Comparison of ENCODE assay signal across 9 cellular contexts in genomic region chr21:43193651-43194302, GRCh38. TPM values are rescaled to one million over a fixed set of nuclear protein-coding genes. Genes with fewer than 3 reads are reported as not detected.
A peak's percentile ranks its signal among the peaks of the same experiment; 100 is the strongest.
DNase-seq lines count a peak whose midpoint lies in the region; ATAC-seq and TF ChIP-seq lines count a peak whose summit lies in the region.
"Had no signal": no experiment of that assay in that cellular context is flagged by ENCODE, and none has a peak within 500 bp of the region (broad histone marks: within the 10 kb centered on the region; RNA-seq: fewer than 3 reads in every experiment).

No MANE protein-coding gene starts in this region.

- no peaks in the 10 kb centered on the region for H3K36me3 ChIP-seq in brain microvascular endothelial cell (replicated peaks)
- no peaks in the 10 kb centered on the region for H3K36me3 ChIP-seq in stomach

- TF ChIP-seq CTCF in AG10803 (conservative IDR thresholded peaks at IDR 0.05; ENCODE audit: low read length) = no peak
- no peak for TF ChIP-seq CTCF in brain microvascular endothelial cell (IDR thresholded peaks at IDR 0.05; ENCODE audit: low read depth, low read length, missing control alignments)
- TF ChIP-seq CTCF in stomach (IDR thresholded peaks at IDR 0.05) = no peak

- no peak overlapping the region for H3K4me3 Mint-ChIP-seq in memory B cell

- TF ChIP-seq EP300 in stomach (IDR thresholded peaks at IDR 0.05) = no peak

- TF ChIP-seq POLR2A in stomach (IDR thresholded peaks at IDR 0.05) = no peak

- H3K9me3 Mint-ChIP-seq in memory B cell = peaks cover 8% of the 10 kb centered on the region

- intact Hi-C loops in stomach (cut with DNase I; ENCODE audit: low total_unique reads) = no loop called here

- peak; percentile 27 for ATAC-seq in memory B cell (ENCODE audit: low read depth)
- no peak for ATAC-seq in GM21360 (IDR thresholded peaks at IDR 0.05; ENCODE audit: unreplicated experiment)

- DNase-seq in AG10803 (ENCODE audit: low read depth) (peak; percentile 75), LHCN-M2 (ENCODE audit: low read depth) (peak; percentile 94), brain microvascular endothelial cell (peak; percentile 89), memory B cell (ENCODE audit: low spot score in 2 of 2) (peak in 1 of 2 donors; percentile 9), stomach (no peak), NCI-H1930 (lab: John Stamatoyannopoulos, UW) (no peak), middle frontal gyrus (ENCODE audit: extremely low spot score, low spot score) (no peak)

- H3K27ac Mint-ChIP-seq in memory B cell = no peak overlapping the region

- H3K4me1 ChIP-seq in stomach = peaks cover 9 to 27% (median 17%) of the 10 kb centered on the region in 4 donors

- 56 to 80% (median 72%) methylated on average over 10 to 19 of the region's 19 CpGs for WGBS in stomach, 5 donors

- peaks cover 19% of the 10 kb centered on the region for H3K27me3 Mint-ChIP-seq in memory B cell

- peaks cover 25% of the 10 kb centered on the region for H3K4me1 Mint-ChIP-seq in memory B cell

- peaks cover 8% of the 10 kb centered on the region for H3K36me3 Mint-ChIP-seq in memory B cell

- in situ Hi-C loops in brain microvascular endothelial cell (cut with HindIII; ENCODE audit: low pct_ligation_motif_present, low sequenced_read_pairs) = no loop called here

- H3K4me3 ChIP-seq in AG10803 (ENCODE audit: low read length) (no peak overlapping the region), brain microvascular endothelial cell (ENCODE audit: low read depth, low read length) (no peak overlapping the region), stomach (no peak overlapping the region)

- no peaks in the 10 kb centered on the region for H3K9me3 ChIP-seq in stomach

- H3K27ac ChIP-seq in brain microvascular endothelial cell (peak overlapping the region; percentile 74), stomach (no peak overlapping the region)
- H3K27ac ChIP-seq: VCaP had no signal

- H3K27me3 ChIP-seq in brain microvascular endothelial cell (replicated peaks) (no peaks in the 10 kb centered on the region), stomach (peaks cover 0 to 38% (median 0%) of the 10 kb centered on the region in 3 donors)

RNA-seq across cellular contexts. Expression of gene CRYAA, which starts 25.0 kb away (rescaled TPM):
- total RNA-seq in LHCN-M2 (2014; rRNA removed) (not detected in 2 replicates), stomach (not detected)
- polyA plus RNA-seq in LHCN-M2 (2012) = not detected
- not detected for polyA plus RNA-seq in stomach

Comparison
In these comparisons a context has a peak if more than half of its experiments do, and no peak if none do; other contexts are left out.
1. DNase-seq: peak in AG10803 (single experiment), LHCN-M2 (single experiment) and brain microvascular endothelial cell (single experiment); none in stomach (single experiment), NCI-H1930 (0 of 2) and middle frontal gyrus (single experiment).